In the genomic region with DNA sequence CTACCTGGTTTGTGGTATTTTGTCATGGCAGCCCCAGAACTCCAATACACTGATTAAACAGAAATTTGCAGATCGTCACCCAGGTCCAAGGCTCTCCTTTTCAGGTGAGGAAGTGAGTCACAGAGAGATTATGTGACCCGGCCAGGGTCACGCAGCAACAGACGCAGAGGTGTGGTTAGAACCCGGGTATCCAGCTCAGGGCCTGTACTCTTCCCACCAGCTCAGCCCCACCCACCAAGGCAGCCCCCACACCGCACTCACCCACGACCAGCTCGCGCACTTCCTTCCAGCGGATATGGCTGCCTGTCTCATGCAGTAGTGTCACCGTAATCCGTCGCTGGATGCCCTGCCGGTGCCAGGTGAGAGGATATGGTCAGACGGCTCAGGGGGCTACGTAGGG, we compare ENCODE assay signal across 17 cellular contexts. TPM values are rescaled to one million over a fixed set of nuclear protein-coding genes. Genes with fewer than 3 reads are reported as not detected.
DNase-seq lines count a peak whose midpoint lies in the region; ATAC-seq and TF ChIP-seq lines count a peak whose summit lies in the region.
"Had no signal": no experiment of that assay in that cellular context is flagged by ENCODE, and none has a peak within 500 bp of the region (broad histone marks: within the 10 kb centered on the region; RNA-seq: fewer than 3 reads in every experiment).

No MANE protein-coding gene starts in this region.

- H3K9me2 ChIP-seq in PC-3 (replicated peaks; ENCODE audit: low read length): no peaks in the 10 kb centered on the region

- H4K20me1 ChIP-seq in BLaER1 (no peaks in the 10 kb centered on the region), PC-3 (ENCODE audit: low read length) (no peaks in the 10 kb centered on the region)

- no peaks in the 10 kb centered on the region for H3K9me3 Mint-ChIP-seq in T-helper 2 cell treated with Interferon-gamma antibody and Interleukin-4, amounts not matched to agents 5 μg/mL and 100 μg/mL, for 36 hours
- H3K9me3 Mint-ChIP-seq: H9; T-helper 1 cell treated with Interleukin-12 subunit alpha and Interleukin-12 subunit beta and Interleukin-4 antibody, amounts not matched to agents 30 μg/mL and 1 μg/mL, for 36 hours; type B pancreatic cell had no signal

- no peak for ATAC-seq in PC-3
- no peak for ATAC-seq in HG03378 (IDR thresholded peaks at IDR 0.05; ENCODE audit: unreplicated experiment)
- ATAC-seq: Panc1 had no signal

- no peak for TF ChIP-seq CTCF in PC-3 (conservative IDR thresholded peaks at IDR 0.05; ENCODE audit: low read depth, low read length)

- peak; percentile 42 for DNase-seq in PC-3
- peak; percentile 52 for DNase-seq in activated CD8-positive, alpha-beta memory T cell treated with anti-CD3 and anti-CD28 coated beads, Interleukin-2, amount 50 U/mL, for 4 hours
- peak; percentile 12 for DNase-seq in kidney tubule cell (ENCODE audit: low spot score)
- no peak for DNase-seq in T-helper 2 cell treated with Interferon-gamma antibody and Interleukin-4, amounts not matched to agents 5 μg/mL and 100 μg/mL, for 36 hours (ENCODE audit: low spot score)
- DNase-seq in NCI-H2196 treated with DMSO at 0.1 percent for 48 hours (lab: John Stamatoyannopoulos, UW; ENCODE audit: unreplicated experiment): no peak
- no peak for DNase-seq in NCI-H2081 (lab: John Stamatoyannopoulos, UW)
- DNase-seq: H9, NCI-H146, NCI-H526 had no signal

- no peaks in the 10 kb centered on the region for H3K27me3 Mint-ChIP-seq in T-helper 2 cell treated with Interferon-gamma antibody and Interleukin-4, amounts not matched to agents 5 μg/mL and 100 μg/mL, for 36 hours (ENCODE audit: low read depth)
- H3K27me3 Mint-ChIP-seq: type B pancreatic cell had no signal

- H3K27me3 ChIP-seq in BLaER1 (no peaks in the 10 kb centered on the region), PC-3 (ENCODE audit: low read length) (no peaks in the 10 kb centered on the region)

- H3K9ac ChIP-seq in BLaER1 (no peak overlapping the region), PC-3 (ENCODE audit: low read length) (no peak overlapping the region)

- H3K9me3 ChIP-seq in BLaER1 (no peaks in the 10 kb centered on the region), PC-3 (ENCODE audit: low read length) (no peaks in the 10 kb centered on the region)
- H3K9me3 ChIP-seq: breast epithelium had no signal

- CTCF ChIA-PET in PC-3 (lab: Charles Lee): no interaction called here

- H3K27ac Mint-ChIP-seq in T-helper 2 cell treated with Interferon-gamma antibody and Interleukin-4, amounts not matched to agents 5 μg/mL and 100 μg/mL, for 36 hours: no peak overlapping the region
- H3K27ac Mint-ChIP-seq: T-helper 1 cell treated with Interleukin-12 subunit alpha and Interleukin-12 subunit beta and Interleukin-4 antibody, amounts not matched to agents 30 μg/mL and 1 μg/mL, for 36 hours; type B pancreatic cell had no signal

- no peaks in the 10 kb centered on the region for H3K4me1 Mint-ChIP-seq in T-helper 2 cell treated with Interferon-gamma antibody and Interleukin-4, amounts not matched to agents 5 μg/mL and 100 μg/mL, for 36 hours (ENCODE audit: low read depth)
- H3K4me1 Mint-ChIP-seq: H9 had no signal

- POLR2A ChIA-PET in PC-3 (lab: Charles Lee; ENCODE audit: unreplicated experiment): no interaction called here

- H2AFZ ChIP-seq in PC-3 (ENCODE audit: low read length): no peak overlapping the region

- H3K27ac ChIP-seq in BLaER1: no peak overlapping the region
- no peak overlapping the region for H3K27ac ChIP-seq in PC-3 (ENCODE audit: low read length)
- H3K27ac ChIP-seq: breast epithelium had no signal

- H3K4me2 ChIP-seq in BLaER1 (peak overlapping the region; percentile 28; the same call in 1 of the 2 replicates), PC-3 (ENCODE audit: low read length) (peak overlapping the region; percentile 11; the same call in 1 of the 2 replicates)

- BruUV-seq in PC-3 (replicated peaks; lab: Mats Ljungman, UMichigan): no TSS peak

- no peak overlapping the region for H3K4me3 Mint-ChIP-seq in T-helper 2 cell treated with Interferon-gamma antibody and Interleukin-4, amounts not matched to agents 5 μg/mL and 100 μg/mL, for 36 hours
- H3K4me3 Mint-ChIP-seq: H9; T-helper 1 cell treated with Interleukin-12 subunit alpha and Interleukin-12 subunit beta and Interleukin-4 antibody, amounts not matched to agents 30 μg/mL and 1 μg/mL, for 36 hours; type B pancreatic cell had no signal

- no peaks in the 10 kb centered on the region for H3F3A ChIP-seq in PC-3 (ENCODE audit: low read length, unreplicated experiment)

- intact Hi-C loops in PC-3 (cut with micrococcal nuclease): no loop called here

- H3K4me1 ChIP-seq in BLaER1: peaks cover 16% of the 10 kb centered on the region
- H3K4me1 ChIP-seq in PC-3 (ENCODE audit: insufficient read depth, low read length): peaks cover 8% of the 10 kb centered on the region; the same call in 1 of the 2 replicates
- H3K4me1 ChIP-seq: breast epithelium had no signal

- H3K4me3 ChIP-seq in BLaER1 (no peak overlapping the region), PC-3 (ENCODE audit: low read length) (no peak overlapping the region)
- H3K4me3 ChIP-seq: breast epithelium had no signal

- H3K36me3 Mint-ChIP-seq in T-helper 2 cell treated with Interferon-gamma antibody and Interleukin-4, amounts not matched to agents 5 μg/mL and 100 μg/mL, for 36 hours (ENCODE audit: low read depth): no peaks in the 10 kb centered on the region

- no peaks in the 10 kb centered on the region for H3K79me2 ChIP-seq in PC-3 (ENCODE audit: low read length)

- H3K36me3 ChIP-seq in BLaER1 (no peaks in the 10 kb centered on the region), PC-3 (ENCODE audit: low read depth, low read length) (no peaks in the 10 kb centered on the region)
- H3K36me3 ChIP-seq: breast epithelium had no signal

RNA-seq across cellular contexts. Expression of a gene that starts 48.1 kb away (rescaled TPM):
- not detected in 2 replicates for total RNA-seq in PC-3 (2014; rRNA removed)
- total RNA-seq: breast epithelium, fibroblast of villous mesenchyme, H9, skeletal muscle tissue had no signal

RNA-seq across cellular contexts. Expression of a gene that starts 57.1 kb away (rescaled TPM):
- total RNA-seq in PC-3 (2014; rRNA removed): not detected in 2 replicates
- total RNA-seq: breast epithelium, fibroblast of villous mesenchyme, H9, skeletal muscle tissue had no signal

Comparison
In these comparisons a context has a peak if more than half of its experiments do, and no peak if none do; other contexts are left out.
1. DNase-seq: peak in PC-3 (single experiment), activated CD8-positive, alpha-beta memory T cell treated with anti-CD3 and anti-CD28 coated beads, Interleukin-2, amount 50 U/mL, for 4 hours (single experiment) and kidney tubule cell (single experiment); none in T-helper 2 cell treated with Interferon-gamma antibody and Interleukin-4, amounts not matched to agents 5 μg/mL and 100 μg/mL, for 36 hours (single experiment), NCI-H2196 treated with DMSO at 0.1 percent for 48 hours (single experiment) and NCI-H2081 (0 of 2).